ENCODE assay signal across 16 cellular contexts in genomic region chr6:109034439-109035041, GRCh38.
DNase-seq lines count a peak whose midpoint lies in the region; ATAC-seq and TF ChIP-seq lines count a peak whose summit lies in the region.
"Had no signal": no experiment of that assay in that cellular context is flagged by ENCODE, and none has a peak within 500 bp of the region (broad histone marks: within the 10 kb centered on the region; RNA-seq: fewer than 3 reads in every experiment).

No MANE protein-coding gene starts in this region.

- no peaks in the 10 kb centered on the region for H4K20me1 ChIP-seq in GM23248 (ENCODE audit: insufficient read depth)

- 34 to 39% methylated on average over 2 of the region's 2 CpGs for WGBS in GM23248 (ENCODE audit: low coverage in 1 of 2, low lambda C conversion rate in 2 of 2, missing lambda C conversion rate in 2 of 2), 2 experiments

- in situ Hi-C loops in GM23248 (cut with MboI): no loop called here

- DNase-seq in AG08395 (ENCODE audit: low spot score): peak; percentile 17
- DNase-seq in GM23248: peak; percentile 18
- DNase-seq in adipocyte (ENCODE audit: low read depth): peak; percentile 59
- DNase-seq in mucosa of descending colon: peak in 1 of 3 donors; percentile 33
- DNase-seq in left lobe of liver (ENCODE audit: low spot score): no peak
- DNase-seq in activated CD8-positive, alpha-beta memory T cell treated with anti-CD3 and anti-CD28 coated beads for 24 hours: no peak
- no peak for DNase-seq in left cardiac atrium
- DNase-seq in NCI-H748 treated with DMSO at 0.1 percent for 48 hours (lab: John Stamatoyannopoulos, UW): no peak
- DNase-seq: AML-193, Caco-2, DMS153, H7, KBM-7, NCI-H1436 treated with DMSO at 0.1 percent for 48 hours, NCI-H2029 treated with DMSO at 0.1 percent for 48 hours had no signal

- H3K36me3 ChIP-seq in GM23248 (ENCODE audit: low read depth) (no peaks in the 10 kb centered on the region), adipocyte (ENCODE audit: control insufficient read depth, insufficient read depth, low read length, severe bottlenecking) (no peaks in the 10 kb centered on the region), mucosa of descending colon (ENCODE audit: low read depth) (no peaks in the 10 kb centered on the region)

- H3K9ac ChIP-seq in GM23248: no peak overlapping the region
- H3K9ac ChIP-seq in adipocyte (ENCODE audit: low read length): no peak overlapping the region

- ATAC-seq in mucosa of descending colon (peak; percentile 66), left lobe of liver (no peak), left cardiac atrium (no peak)
- ATAC-seq: Panc1 had no signal

- H3K4me3 ChIP-seq in GM23248 (no peak overlapping the region), adipocyte (ENCODE audit: low read length) (no peak overlapping the region), mucosa of descending colon (no peak overlapping the region)

- H3K27me3 ChIP-seq in GM23248 (replicated peaks; ENCODE audit: insufficient read depth): no peaks in the 10 kb centered on the region
- no peaks in the 10 kb centered on the region for H3K27me3 ChIP-seq in adipocyte (replicated peaks; ENCODE audit: control insufficient read depth, insufficient read depth, low read length)

- no peaks in the 10 kb centered on the region for H3K4me1 ChIP-seq in GM23248 (ENCODE audit: insufficient read depth)
- H3K4me1 ChIP-seq in adipocyte (ENCODE audit: control insufficient read depth, insufficient read depth, low read length): peaks cover 12% of the 10 kb centered on the region
- H3K4me1 ChIP-seq in mucosa of descending colon (ENCODE audit: low read depth): peaks cover 8% of the 10 kb centered on the region

- H3K4me2 ChIP-seq in GM23248 (ENCODE audit: unreplicated experiment): no peak overlapping the region

- TF ChIP-seq CTCF in mucosa of descending colon (IDR thresholded peaks at IDR 0.05): no peak

- no peaks in the 10 kb centered on the region for H3K9me3 ChIP-seq in GM23248 (ENCODE audit: low read depth)
- no peaks in the 10 kb centered on the region for H3K9me3 ChIP-seq in adipocyte (ENCODE audit: control insufficient read depth, low read length)
- H3K9me3 ChIP-seq in mucosa of descending colon: no peaks in the 10 kb centered on the region
- H3K9me3 ChIP-seq: Caco-2 had no signal

- H2AFZ ChIP-seq in GM23248: no peak overlapping the region

- H3K79me2 ChIP-seq in GM23248 (ENCODE audit: insufficient read depth): no peaks in the 10 kb centered on the region

- H3K27ac ChIP-seq in GM23248: no peak overlapping the region

- no peaks in the 10 kb centered on the region for H3K9me2 ChIP-seq in GM23248 (ENCODE audit: insufficient read depth)

- no peaks in the 10 kb centered on the region for H3F3A ChIP-seq in GM23248 (ENCODE audit: insufficient read depth)

- intact Hi-C loops in mucosa of descending colon (cut with DNase I, micrococcal nuclease) (no loop called here), left cardiac atrium (cut with DNase I) (no loop called here)

Comparison
In these comparisons a context has a peak if more than half of its experiments do, and no peak if none do; other contexts are left out.
1. DNase-seq: peak in AG08395 (single experiment), GM23248 (single experiment) and adipocyte (single experiment); none in left lobe of liver (single experiment), activated CD8-positive, alpha-beta memory T cell treated with anti-CD3 and anti-CD28 coated beads for 24 hours (single experiment), left cardiac atrium (single experiment) and NCI-H748 treated with DMSO at 0.1 percent for 48 hours (single experiment).